In the genomic region with DNA sequence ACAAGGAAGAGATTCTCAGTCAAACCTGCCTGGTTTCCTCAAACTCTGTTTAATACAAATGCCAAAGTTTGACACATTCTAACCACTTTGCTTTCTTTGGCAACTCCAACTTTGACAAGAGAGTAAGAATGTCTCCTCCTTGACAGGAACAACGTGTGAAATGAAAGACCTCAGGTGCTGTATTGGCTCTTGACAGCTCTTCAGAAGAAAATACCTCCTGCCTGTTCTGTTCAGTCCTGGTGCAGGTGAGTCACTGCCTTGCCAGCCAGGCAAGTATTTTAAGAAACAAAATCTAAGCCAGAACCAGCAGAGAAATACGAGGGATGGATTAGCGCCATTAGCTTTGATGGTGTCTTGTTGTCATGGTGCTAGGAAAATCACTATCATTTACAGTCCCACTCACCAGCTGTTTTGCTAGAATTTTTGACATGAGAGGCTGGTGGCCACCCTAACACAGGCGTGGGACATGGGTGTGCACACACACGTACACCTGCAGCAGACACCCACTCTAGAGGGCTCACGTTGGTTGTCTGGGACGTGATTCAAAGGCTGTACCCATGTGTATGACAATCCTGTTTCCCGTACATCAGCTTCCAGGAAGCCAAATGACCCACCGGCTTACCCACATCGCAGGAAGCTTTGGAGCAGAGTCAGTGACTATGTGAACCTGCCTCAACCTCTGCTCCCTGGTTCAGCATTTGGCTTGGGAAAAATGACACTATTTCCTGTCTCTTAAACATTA, we compare ENCODE assay signal across 12 cellular contexts.
DNase-seq lines count a peak whose midpoint lies in the region; ATAC-seq, FAIRE-seq and TF ChIP-seq lines count a peak whose summit lies in the region.
"Had no signal": no experiment of that assay in that cellular context is flagged by ENCODE, and none has a peak within 500 bp of the region (broad histone marks: within the 10 kb centered on the region; RNA-seq: fewer than 3 reads in every experiment).

No MANE protein-coding gene starts in this region.

- H3K79me2 ChIP-seq in astrocyte (ENCODE audit: insufficient read depth, low read length) = no peaks in the 10 kb centered on the region

- H3K9me3 Mint-ChIP-seq in T-helper 1 cell treated with Interleukin-12 subunit alpha and Interleukin-12 subunit beta and Interleukin-4 antibody, amounts not matched to agents 30 μg/mL and 1 μg/mL, for 36 hours = no peaks in the 10 kb centered on the region
- peaks cover 4% of the 10 kb centered on the region for H3K9me3 Mint-ChIP-seq in astrocyte (ENCODE audit: unreplicated experiment)
- no peaks in the 10 kb centered on the region for H3K9me3 Mint-ChIP-seq in stimulated activated memory B cell treated with anti-CD40 and anti-IgM and Interleukin-4, amounts not matched to agents 10 μg/mL and 1 μg/mL and 100 μg/mL, for 72 hours

- no peaks in the 10 kb centered on the region for H3K9me3 ChIP-seq in astrocyte (ENCODE audit: insufficient read depth, low read depth, low read length)
- no peaks in the 10 kb centered on the region for H3K9me3 ChIP-seq in right atrium auricular region

- peaks cover 16% of the 10 kb centered on the region for H3K4me1 ChIP-seq in astrocyte (ENCODE audit: insufficient read depth, low read length)
- H3K4me1 ChIP-seq in right atrium auricular region = peaks cover 0 to 31% of the 10 kb centered on the region in 2 donors

- peak overlapping the region; percentile 55 for H3K27ac Mint-ChIP-seq in T-helper 1 cell treated with Interleukin-12 subunit alpha and Interleukin-12 subunit beta and Interleukin-4 antibody, amounts not matched to agents 30 μg/mL and 1 μg/mL, for 36 hours
- H3K27ac Mint-ChIP-seq in astrocyte (ENCODE audit: unreplicated experiment) = peak overlapping the region; percentile 66
- peak overlapping the region; percentile 73 for H3K27ac Mint-ChIP-seq in stimulated activated memory B cell treated with anti-CD40 and anti-IgM and Interleukin-4, amounts not matched to agents 10 μg/mL and 1 μg/mL and 100 μg/mL, for 72 hours

- H2AFZ ChIP-seq in astrocyte (ENCODE audit: low read depth, low read length) = no peak overlapping the region

- no peak for DNase-seq in T-helper 1 cell
- peak; percentile 73 for DNase-seq in astrocyte (ENCODE audit: low read depth)
- no peak for DNase-seq in right atrium auricular region (ENCODE audit: low spot score)
- DNase-seq in mesenteric fat pad (ENCODE audit: low spot score) = no peak
- no peak for DNase-seq in NCI-H2107 (lab: John Stamatoyannopoulos, UW)
- DNase-seq: activated CD4-positive, CD25-positive, alpha-beta regulatory T cell; activated naive CD4-positive, alpha-beta T cell treated with Interleukin-2 at 50 U/mL for 16 hours; SIG-M5 had no signal

- no peaks in the 10 kb centered on the region for H4K20me1 ChIP-seq in astrocyte (ENCODE audit: insufficient read depth, low read length)

- TF ChIP-seq CTCF in astrocyte (IDR thresholded peaks at IDR 0.05; ENCODE audit: insufficient read depth, low read depth, low read length) (no peak), right atrium auricular region (IDR thresholded peaks at IDR 0.05) (no peak)

- no peaks in the 10 kb centered on the region for H3K27me3 ChIP-seq in astrocyte (ENCODE audit: insufficient read depth, low read length)
- no peaks in the 10 kb centered on the region for H3K27me3 ChIP-seq in right atrium auricular region

- H3K4me1 Mint-ChIP-seq in T-helper 1 cell treated with Interleukin-12 subunit alpha and Interleukin-12 subunit beta and Interleukin-4 antibody, amounts not matched to agents 30 μg/mL and 1 μg/mL, for 36 hours (ENCODE audit: low read depth) = peaks cover 47% of the 10 kb centered on the region
- H3K4me1 Mint-ChIP-seq in astrocyte (ENCODE audit: low read depth, unreplicated experiment) = peaks cover 15% of the 10 kb centered on the region
- H3K4me1 Mint-ChIP-seq in stimulated activated memory B cell treated with anti-CD40 and anti-IgM and Interleukin-4, amounts not matched to agents 10 μg/mL and 1 μg/mL and 100 μg/mL, for 72 hours = peaks cover 23% of the 10 kb centered on the region

- H3K4me3 ChIP-seq in astrocyte (ENCODE audit: insufficient read depth, low read depth, low read length) = no peak overlapping the region
- no peak overlapping the region for H3K4me3 ChIP-seq in right atrium auricular region

- H3K36me3 Mint-ChIP-seq in T-helper 1 cell treated with Interleukin-12 subunit alpha and Interleukin-12 subunit beta and Interleukin-4 antibody, amounts not matched to agents 30 μg/mL and 1 μg/mL, for 36 hours (ENCODE audit: low read depth) = peaks cover 5% of the 10 kb centered on the region
- H3K36me3 Mint-ChIP-seq in astrocyte (ENCODE audit: low read depth, unreplicated experiment) = peaks cover 2% of the 10 kb centered on the region
- H3K36me3 Mint-ChIP-seq in stimulated activated memory B cell treated with anti-CD40 and anti-IgM and Interleukin-4, amounts not matched to agents 10 μg/mL and 1 μg/mL and 100 μg/mL, for 72 hours = no peaks in the 10 kb centered on the region

- no peak for ATAC-seq in stimulated activated memory B cell treated with anti-CD40 and anti-IgM and Interleukin-4, amounts not matched to agents 10 μg/mL and 1 μg/mL and 100 μg/mL, for 72 hours
- ATAC-seq in HG02840 (IDR thresholded peaks at IDR 0.05; ENCODE audit: low FRiP score, unreplicated experiment) = no peak

- no peak overlapping the region for H3K4me2 ChIP-seq in astrocyte (ENCODE audit: low read length)

- no peak for FAIRE-seq in astrocyte (lab: Jason Lieb, UNC)
- FAIRE-seq: H54 had no signal

- H3K36me3 ChIP-seq in astrocyte (ENCODE audit: insufficient read depth, low read length) (no peaks in the 10 kb centered on the region), right atrium auricular region (peaks cover 9% of the 10 kb centered on the region)

- no peak overlapping the region for H3K4me3 Mint-ChIP-seq in T-helper 1 cell treated with Interleukin-12 subunit alpha and Interleukin-12 subunit beta and Interleukin-4 antibody, amounts not matched to agents 30 μg/mL and 1 μg/mL, for 36 hours
- H3K4me3 Mint-ChIP-seq in astrocyte (ENCODE audit: unreplicated experiment) = no peak overlapping the region
- H3K4me3 Mint-ChIP-seq in stimulated activated memory B cell treated with anti-CD40 and anti-IgM and Interleukin-4, amounts not matched to agents 10 μg/mL and 1 μg/mL and 100 μg/mL, for 72 hours = no peak overlapping the region

- H3K9ac ChIP-seq in astrocyte (ENCODE audit: low read length) = no peak overlapping the region

- H3K27ac ChIP-seq in astrocyte (ENCODE audit: low read depth, low read length) = no peak overlapping the region
- peak overlapping the region; percentile 99 to 100 for H3K27ac ChIP-seq in right atrium auricular region

- no peaks in the 10 kb centered on the region for H3K27me3 Mint-ChIP-seq in T-helper 1 cell treated with Interleukin-12 subunit alpha and Interleukin-12 subunit beta and Interleukin-4 antibody, amounts not matched to agents 30 μg/mL and 1 μg/mL, for 36 hours (ENCODE audit: low read depth)
- peaks cover 3% of the 10 kb centered on the region for H3K27me3 Mint-ChIP-seq in astrocyte (ENCODE audit: low read depth, unreplicated experiment)
- H3K27me3 Mint-ChIP-seq in stimulated activated memory B cell treated with anti-CD40 and anti-IgM and Interleukin-4, amounts not matched to agents 10 μg/mL and 1 μg/mL and 100 μg/mL, for 72 hours = no peaks in the 10 kb centered on the region
